Comparison of ENCODE assay signal across 10 cellular contexts in genomic region chr3:123724306-123724705, GRCh38.
DNase-seq lines count a peak whose midpoint lies in the region; ATAC-seq and TF ChIP-seq lines count a peak whose summit lies in the region.
"Had no signal": no experiment of that assay in that cellular context is flagged by ENCODE, and none has a peak within 500 bp of the region (broad histone marks: within the 10 kb centered on the region; RNA-seq: fewer than 3 reads in every experiment).

No MANE protein-coding gene starts in this region.

- no peaks in the 10 kb centered on the region for H3K4me1 Mint-ChIP-seq in progenitor cell of endocrine pancreas (ENCODE audit: low read depth)
- H3K4me1 Mint-ChIP-seq: T-cell had no signal

- intact Hi-C loops in tibial artery (cut with DNase I; ENCODE audit: low total_unique reads) = no loop called here

- H3K36me3 Mint-ChIP-seq in progenitor cell of endocrine pancreas (ENCODE audit: insufficient read depth) = no peaks in the 10 kb centered on the region
- H3K36me3 Mint-ChIP-seq: T-cell had no signal

- peaks cover 13% of the 10 kb centered on the region for H3K27me3 Mint-ChIP-seq in progenitor cell of endocrine pancreas

- peaks cover 0 to 8% (median 0%) of the 10 kb centered on the region in 3 donors for H3K36me3 ChIP-seq in tibial artery

- DNase-seq in NCI-H82 (lab: John Stamatoyannopoulos, UW) (peak; percentile 26), NCI-H82 treated with DMSO at 0.1 percent for 48 hours (lab: John Stamatoyannopoulos, UW; ENCODE audit: unreplicated experiment) (no peak), foreskin keratinocyte (no peak), tibial artery (no peak), progenitor cell of endocrine pancreas (ENCODE audit: low spot score, unreplicated experiment) (no peak), COLO668 (lab: John Stamatoyannopoulos, UW; ENCODE audit: unreplicated experiment) (no peak)

- no peak overlapping the region for H3K27ac Mint-ChIP-seq in progenitor cell of endocrine pancreas
- H3K27ac Mint-ChIP-seq: activated naive CD4-positive, alpha-beta T cell treated with anti-CD3 and anti-CD28 coated beads for 36 hours; T-cell had no signal

- no peak overlapping the region for H3K27ac ChIP-seq in foreskin keratinocyte
- no peak overlapping the region for H3K27ac ChIP-seq in tibial artery

- H3K9me3 ChIP-seq in tibial artery = no peaks in the 10 kb centered on the region

- ATAC-seq in foreskin keratinocyte (no peak), HG02678 (IDR thresholded peaks at IDR 0.05; ENCODE audit: unreplicated experiment) (no peak)

- H3K4me1 ChIP-seq in foreskin keratinocyte = peaks cover 3% of the 10 kb centered on the region
- H3K4me1 ChIP-seq in tibial artery = peaks cover 0 to 44% (median 24%) of the 10 kb centered on the region in 4 donors

- H3K9me3 Mint-ChIP-seq in progenitor cell of endocrine pancreas (ENCODE audit: low read depth) = peaks cover 2% of the 10 kb centered on the region
- H3K9me3 Mint-ChIP-seq: activated naive CD4-positive, alpha-beta T cell treated with anti-CD3 and anti-CD28 coated beads for 36 hours; T-cell had no signal

- no peak overlapping the region for H3K4me3 Mint-ChIP-seq in progenitor cell of endocrine pancreas (ENCODE audit: low read depth)
- H3K4me3 Mint-ChIP-seq: activated naive CD4-positive, alpha-beta T cell treated with anti-CD3 and anti-CD28 coated beads for 36 hours; T-cell had no signal

- TF ChIP-seq CTCF in WI38 (IDR thresholded peaks at IDR 0.05; ENCODE audit: low read depth, low read length) (peak; percentile 33; the same call in 1 of the 2 replicates), foreskin keratinocyte (conservative IDR thresholded peaks at IDR 0.05) (peak; percentile 30), tibial artery (IDR thresholded peaks at IDR 0.05) (peak; percentile 16 to 31), progenitor cell of endocrine pancreas (IDR thresholded peaks at IDR 0.05; ENCODE audit: unreplicated experiment) (no peak)

- H3K4me3 ChIP-seq in WI38 (ENCODE audit: low read depth, low read length) (no peak overlapping the region), tibial artery (no peak overlapping the region)

- H3K27me3 ChIP-seq in foreskin keratinocyte = peaks cover 3% of the 10 kb centered on the region
- no peaks in the 10 kb centered on the region for H3K27me3 ChIP-seq in tibial artery
